15 cellular contexts compared by ENCODE assay signal in the genomic region with DNA sequence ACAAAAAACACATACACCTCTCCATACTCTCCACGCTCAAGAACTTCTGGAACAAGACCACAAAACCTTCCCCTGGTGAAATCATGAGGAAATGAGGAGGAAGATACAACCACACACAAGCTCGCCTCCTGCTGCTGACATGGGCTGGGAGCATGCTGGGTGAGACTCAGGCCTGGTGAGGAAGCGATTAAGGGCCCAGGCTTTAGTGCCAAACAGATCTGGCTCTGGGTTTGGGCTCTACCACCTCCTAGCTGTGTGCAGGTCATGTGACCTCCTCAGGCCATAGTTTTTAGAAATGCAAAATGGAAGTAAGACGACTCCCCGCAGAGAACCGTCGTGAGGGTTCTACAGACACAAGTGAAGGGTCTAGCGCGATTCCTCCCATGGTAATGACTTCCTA. TPM values are rescaled to one million over a fixed set of nuclear protein-coding genes. Genes with fewer than 3 reads are reported as not detected.
DNase-seq lines count a peak whose midpoint lies in the region; ATAC-seq and TF ChIP-seq lines count a peak whose summit lies in the region.
"Had no signal": no experiment of that assay in that cellular context is flagged by ENCODE, and none has a peak within 500 bp of the region (broad histone marks: within the 10 kb centered on the region; RNA-seq: fewer than 3 reads in every experiment).

No MANE protein-coding gene starts in this region.

- H3K9me3 Mint-ChIP-seq in Caco-2 (ENCODE audit: unreplicated experiment) = no peaks in the 10 kb centered on the region

- H3K79me1 ChIP-seq in mesendoderm (ENCODE audit: low read length) = no peaks in the 10 kb centered on the region

- H3K27ac ChIP-seq in HUES64 (ENCODE audit: low read depth, low read length) (peak overlapping the region; percentile 57; the same call in 1 of the 2 replicates), caudate nucleus (ENCODE audit: low read depth, low read length) (peak overlapping the region; percentile 92), mesendoderm (ENCODE audit: low read depth, low read length) (peak overlapping the region; percentile 9)
- H3K27ac ChIP-seq: gastroesophageal sphincter, HL-60, lower lobe of right lung, spleen had no signal

- H3K9me3 ChIP-seq in HUES64 (ENCODE audit: insufficient read depth, low read depth, low read length) (no peaks in the 10 kb centered on the region), Caco-2 (no peaks in the 10 kb centered on the region)
- H3K9me3 ChIP-seq: gastroesophageal sphincter, lower lobe of right lung, spleen had no signal

- POLR2A ChIA-PET in Caco-2 (lab: Charles Lee) = no interaction called here

- H3K18ac ChIP-seq in mesendoderm (ENCODE audit: low read length) = no peak overlapping the region

- no peak overlapping the region for H3K56ac ChIP-seq in mesendoderm (ENCODE audit: low read length)

- no peak overlapping the region for H2BK120ac ChIP-seq in mesendoderm (ENCODE audit: low read depth, low read length)

- no peaks in the 10 kb centered on the region for H3K79me2 ChIP-seq in mesendoderm (ENCODE audit: control insufficient read depth, insufficient read depth, low read length)

- H3K9ac ChIP-seq in HUES64 (ENCODE audit: low read depth, low read length) = 0 out of 2 replicates have a peak overlapping the region, but pooled peaks have one; percentile 24
- H3K9ac ChIP-seq in mesendoderm (ENCODE audit: low read length) = no peak overlapping the region

- ATAC-seq in HG02588 (IDR thresholded peaks at IDR 0.05; ENCODE audit: unreplicated experiment) = no peak
- ATAC-seq: gastroesophageal sphincter, lower lobe of right lung had no signal

- no peak overlapping the region for H3K4ac ChIP-seq in mesendoderm (ENCODE audit: low read depth, low read length)

- TF ChIP-seq CTCF in Caco-2 (IDR thresholded peaks at IDR 0.05; ENCODE audit: insufficient read depth in 1 of 2, low read depth in 1 of 2, low read length in 1 of 2, severe bottlenecking in 1 of 2, unreplicated experiment in 1 of 2) = no peak

- no peak overlapping the region for H2BK5ac ChIP-seq in mesendoderm (ENCODE audit: low read length)

- no peak overlapping the region for H4K5ac ChIP-seq in mesendoderm (ENCODE audit: low read length)

- BruUV-seq in Caco-2 (replicated peaks; lab: Mats Ljungman, UMichigan) = no TSS peak

- H3K4me3 ChIP-seq in HUES64 (ENCODE audit: low read length) (no peak overlapping the region), mesendoderm (ENCODE audit: low read length) (no peak overlapping the region), Caco-2 (ENCODE audit: low read depth, low read length) (no peak overlapping the region)
- H3K4me3 ChIP-seq: gastroesophageal sphincter, lower lobe of right lung, spleen had no signal

- H3K4me1 ChIP-seq in HUES64 (ENCODE audit: insufficient read depth, low read length) (peaks cover 9% of the 10 kb centered on the region; the same call in 1 of the 2 replicates), mesendoderm (ENCODE audit: control insufficient read depth, low read depth, low read length) (no peaks in the 10 kb centered on the region), Caco-2 (peaks cover 17% of the 10 kb centered on the region)
- H3K4me1 ChIP-seq: gastroesophageal sphincter, lower lobe of right lung, spleen had no signal

- no peak overlapping the region for H3K27ac Mint-ChIP-seq in Caco-2 (ENCODE audit: unreplicated experiment)

- peaks cover 62% of the 10 kb centered on the region for H3K36me3 Mint-ChIP-seq in Caco-2 (ENCODE audit: insufficient read depth, unreplicated experiment)

- H3K36me3 ChIP-seq in HUES64 (ENCODE audit: insufficient read depth, low read length) = peaks cover 26% of the 10 kb centered on the region
- H3K36me3 ChIP-seq in mesendoderm (ENCODE audit: control insufficient read depth, insufficient read depth, low read length) = no peaks in the 10 kb centered on the region
- H3K36me3 ChIP-seq in Caco-2 (ENCODE audit: control insufficient read depth, insufficient read depth, low read length) = peaks cover 3% of the 10 kb centered on the region

- no peak overlapping the region for H2BK15ac ChIP-seq in mesendoderm (replicated peaks; ENCODE audit: low read depth)

- H4K8ac ChIP-seq in mesendoderm (ENCODE audit: low read depth, low read length) = no peak overlapping the region

- peak; percentile 79 for DNase-seq in ELF-1 (ENCODE audit: low read depth, low spot score)
- DNase-seq in caudate nucleus (lab: John Stamatoyannopoulos, UW) = no peak
- DNase-seq in mesendoderm = peak; percentile 38
- DNase-seq in Caco-2 = no peak
- DNase-seq in 8988T = no peak
- DNase-seq in cortex of kidney (lab: John Stamatoyannopoulos, UW) = no peak
- DNase-seq: Karpas-422, lower lobe of right lung, NCI-H1436, NCI-H82 had no signal

- CTCF ChIA-PET in Caco-2 (lab: Charles Lee) = no interaction called here

- H3K4me1 Mint-ChIP-seq in Caco-2 (ENCODE audit: low read depth, unreplicated experiment) = no peaks in the 10 kb centered on the region

- H3K23ac ChIP-seq in mesendoderm (ENCODE audit: low read length) = no peak overlapping the region

- H3K4me2 ChIP-seq in mesendoderm (ENCODE audit: low read length) = no peak overlapping the region

- H3K4me3 Mint-ChIP-seq in Caco-2 (ENCODE audit: unreplicated experiment) = no peak overlapping the region

- intact Hi-C loops in Caco-2 (cut with micrococcal nuclease; ENCODE audit: unreplicated experiment) = no loop called here

- H2AK5ac ChIP-seq in mesendoderm (ENCODE audit: low read length) = no peak overlapping the region

- WGBS in HUES64 = 44% methylated on average over 9 of the region's 9 CpGs
- no CpG with 5 or more reads among the region's 9 CpGs for WGBS in mesendoderm (ENCODE audit: extremely low coverage, insufficient coverage, low lambda C conversion rate)

- no peaks in the 10 kb centered on the region for H3K27me3 Mint-ChIP-seq in Caco-2 (ENCODE audit: insufficient read depth, unreplicated experiment)

- H3K27me3 ChIP-seq in HUES64 (ENCODE audit: insufficient read depth, low read length) = no peaks in the 10 kb centered on the region
- H3K27me3 ChIP-seq in mesendoderm (ENCODE audit: insufficient read depth, low read length, poor library complexity) = no peaks in the 10 kb centered on the region
- no peaks in the 10 kb centered on the region for H3K27me3 ChIP-seq in Caco-2 (replicated peaks; ENCODE audit: control insufficient read depth, insufficient read depth, low read length)
- H3K27me3 ChIP-seq: gastroesophageal sphincter, spleen had no signal

RNA-seq across cellular contexts. Expression of a gene that starts 41.3 kb away (rescaled TPM):
- polyA plus RNA-seq in HUES64 (2013, experiment 1 of 2) = 43.5 TPM
- polyA plus RNA-seq in HUES64 (2013, experiment 2 of 2) = 49.7 TPM
- polyA plus RNA-seq in mesendoderm (2013, experiment 1 of 2) = 28.6 TPM
- 28.4 TPM for polyA plus RNA-seq in mesendoderm (2013, experiment 2 of 2)
- 63.5 and 67.3 TPM in 2 replicates for total RNA-seq in Caco-2 (2022)

Comparison
In these comparisons a context has a peak if more than half of its experiments do, and no peak if none do; other contexts are left out.
1. DNase-seq: peak in ELF-1 (single experiment) and mesendoderm (single experiment); none in caudate nucleus (0 of 61), Caco-2 (0 of 2), 8988T (single experiment) and cortex of kidney (single experiment).
2. H3K27ac ChIP-seq: peak in every context shown above with its lines; median percentile 92 in caudate nucleus; 57 in HUES64; 9 in mesendoderm.